Comparison of ENCODE assay signal across 9 cellular contexts in the genomic region with DNA sequence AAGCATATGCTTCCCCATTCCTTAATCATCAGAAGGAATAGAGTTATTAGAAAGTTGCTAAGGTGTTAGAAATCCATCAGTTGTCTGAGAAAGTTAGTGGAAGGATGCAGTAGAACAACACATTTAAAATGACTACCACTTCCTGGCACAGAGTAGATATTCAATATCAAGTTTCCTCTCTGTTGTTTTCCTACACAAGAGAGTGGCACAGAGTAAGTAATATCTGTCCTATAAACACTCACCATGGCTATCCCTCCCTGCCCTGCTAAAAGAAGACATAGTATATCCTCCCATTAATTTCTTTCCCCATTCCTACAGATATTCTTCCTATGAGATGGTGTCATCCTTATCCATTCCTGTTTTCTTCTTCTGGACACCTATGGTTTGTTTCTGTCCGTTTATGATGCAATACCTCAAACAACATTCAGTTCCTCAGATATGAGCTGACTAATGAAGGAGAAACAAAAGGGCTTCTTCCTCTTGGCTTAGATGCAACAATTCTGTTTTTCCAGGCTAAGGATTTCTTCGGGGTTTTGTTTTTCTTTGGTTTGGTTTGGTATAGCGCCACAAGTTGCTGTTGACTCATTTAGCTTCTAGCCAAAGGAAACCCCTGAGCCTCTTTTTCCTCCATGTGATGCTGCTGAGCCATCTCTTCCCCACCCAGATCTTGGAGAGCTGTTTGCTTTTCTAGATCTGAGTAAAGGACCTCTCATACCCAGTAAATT. TPM values are rescaled to one million over a fixed set of nuclear protein-coding genes. Genes with fewer than 3 reads are reported as not detected.
DNase-seq lines count a peak whose midpoint lies in the region; ATAC-seq and TF ChIP-seq lines count a peak whose summit lies in the region.
"Had no signal": no experiment of that assay in that cellular context is flagged by ENCODE, and none has a peak within 500 bp of the region (broad histone marks: within the 10 kb centered on the region; RNA-seq: fewer than 3 reads in every experiment).

No MANE protein-coding gene starts in this region.

- no peaks in the 10 kb centered on the region for H3K36me3 ChIP-seq in ascending aorta
- no peaks in the 10 kb centered on the region for H3K36me3 ChIP-seq in kidney epithelial cell (ENCODE audit: control insufficient read depth, insufficient read depth, low read length)
- no peaks in the 10 kb centered on the region for H3K36me3 ChIP-seq in colonic mucosa
- H3K36me3 ChIP-seq: lower lobe of right lung had no signal

- DNase-seq in A172 (ENCODE audit: low spot score) (peak; percentile 92), HFF-Myc (ENCODE audit: extremely low read depth, low read depth) (peak; percentile 60), ascending aorta (ENCODE audit: low spot score in 2 of 2) (peak in 1 of 2 donors; percentile 77), kidney epithelial cell (ENCODE audit: low read depth) (peak; percentile 78), globus pallidus (ENCODE audit: low spot score) (no peak), colonic mucosa (no peak), cerebellum (ENCODE audit: low spot score) (no peak)
- DNase-seq: lower lobe of right lung had no signal

- H3K27ac ChIP-seq in ascending aorta = peak overlapping the region; percentile 41 to 63
- no peak overlapping the region for H3K27ac ChIP-seq in colonic mucosa
- H3K27ac ChIP-seq: lower lobe of right lung had no signal

- no peaks in the 10 kb centered on the region for H3K27me3 ChIP-seq in ascending aorta
- no peaks in the 10 kb centered on the region for H3K27me3 ChIP-seq in kidney epithelial cell (ENCODE audit: control insufficient read depth, insufficient read depth, low read length)
- H3K27me3 ChIP-seq in colonic mucosa = no peaks in the 10 kb centered on the region

- no peak overlapping the region for H3K9ac ChIP-seq in colonic mucosa (ENCODE audit: low read depth in 2 of 2, low read length in 2 of 2)

- no peaks in the 10 kb centered on the region for H3K9me3 ChIP-seq in ascending aorta
- H3K9me3 ChIP-seq in colonic mucosa = no peaks in the 10 kb centered on the region
- H3K9me3 ChIP-seq: lower lobe of right lung had no signal

- peaks cover 0 to 11% of the 10 kb centered on the region in 2 donors for H3K4me1 ChIP-seq in ascending aorta
- no peaks in the 10 kb centered on the region for H3K4me1 ChIP-seq in colonic mucosa

- TF ChIP-seq CTCF in HFF-Myc (IDR thresholded peaks at IDR 0.05; ENCODE audit: low read depth, low read length, missing control alignments) (no peak), ascending aorta (IDR thresholded peaks at IDR 0.05) (no peak), kidney epithelial cell (IDR thresholded peaks at IDR 0.05; ENCODE audit: insufficient read depth, low read length, poor library complexity, severe bottlenecking) (no peak), colonic mucosa (IDR thresholded peaks at IDR 0.05) (no peak)

- H3K4me3 ChIP-seq in HFF-Myc (replicated peaks; ENCODE audit: low read depth, low read length) (no peak overlapping the region), ascending aorta (no peak overlapping the region), kidney epithelial cell (ENCODE audit: low read depth, low read length) (no peak overlapping the region), colonic mucosa (no peak overlapping the region)
- H3K4me3 ChIP-seq: lower lobe of right lung had no signal

- intact Hi-C loops in ascending aorta (cut with DNase I) = loop anchor here (2.0 kb wide), 1 partner anchor 33 kb away; a partner anchor contains a TSS
- intact Hi-C loops in colonic mucosa (cut with DNase I) = no loop called here

- no peak for ATAC-seq in HG03280 (IDR thresholded peaks at IDR 0.05; ENCODE audit: unreplicated experiment)

RNA-seq across cellular contexts. Expression of a gene that starts 32.9 kb away (rescaled TPM):
- total RNA-seq in A172 (2014; rRNA removed; shearing (Covaris generic)) = 17.5 and 19.6 TPM in 2 replicates
- total RNA-seq in ascending aorta (19.2 TPM), kidney epithelial cell (29.2 and 30.7 TPM in 2 replicates), colonic mucosa (10 to 100 TPM; 10.5 to 10.6 TPM), cerebellum (25.4 TPM)

Comparison
In these comparisons a context has a peak if more than half of its experiments do, and no peak if none do; other contexts are left out.
1. DNase-seq: peak in A172 (single experiment), HFF-Myc (single experiment) and kidney epithelial cell (single experiment); none in globus pallidus (single experiment), colonic mucosa (single experiment) and cerebellum (single experiment).